ENCODE assay signal across 8 cellular contexts in the genomic region with DNA sequence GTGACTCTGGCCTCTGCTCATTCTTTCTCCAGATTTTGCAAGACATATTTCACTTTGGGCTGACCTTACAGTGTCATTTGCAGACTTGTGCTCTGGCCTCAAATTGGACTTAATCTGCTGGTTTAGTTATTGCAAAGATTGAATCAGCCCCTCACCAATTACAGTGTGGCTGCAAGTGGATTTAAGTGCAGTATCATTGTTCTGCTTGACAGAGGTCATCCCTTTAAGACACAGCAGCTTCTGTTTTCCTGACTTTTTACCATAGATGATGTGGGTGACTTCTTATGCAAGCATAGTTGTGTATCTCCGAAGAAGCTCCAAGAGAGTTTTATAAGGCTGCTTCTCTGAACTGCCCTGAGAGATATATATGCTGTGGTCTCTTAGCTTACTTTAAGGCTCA. TPM values are rescaled to one million over a fixed set of nuclear protein-coding genes. Genes with fewer than 3 reads are reported as not detected.
DNase-seq lines count a peak whose midpoint lies in the region; ATAC-seq and TF ChIP-seq lines count a peak whose summit lies in the region.

No MANE protein-coding gene starts in this region.

- DNase-seq in NCI-H82 (lab: John Stamatoyannopoulos, UW) (peak; percentile 30), NCI-H82 treated with DMSO at 0.1 percent for 48 hours (lab: John Stamatoyannopoulos, UW; ENCODE audit: unreplicated experiment) (no peak), WTC11 (ENCODE audit: low spot score) (no peak), LoVo (ENCODE audit: low spot score) (no peak)
- no peak for DNase-seq in stimulated activated CD4-positive, alpha-beta T cell treated with anti-CD3 and anti-CD28 coated beads, Interleukin-2, amount 100 ng/mL, for 48 hours

- peaks cover 31% of the 10 kb centered on the region for H3K36me3 Mint-ChIP-seq in WTC11

- H3K4me1 Mint-ChIP-seq in WTC11, result peaks cover 52% of the 10 kb centered on the region

- H3K36me3 ChIP-seq in iPS-15b (ENCODE audit: control insufficient read depth, insufficient read depth, low read length) (peaks cover 10% of the 10 kb centered on the region), stomach smooth muscle (ENCODE audit: control insufficient read depth in 2 of 2, insufficient read depth in 2 of 2, low read length in 2 of 2) (peaks cover 0 to 10% of the 10 kb centered on the region in 2 donors)

- H3K9ac ChIP-seq in iPS-15b (ENCODE audit: low read depth, low read length), result no peak overlapping the region
- H3K9ac ChIP-seq in stomach smooth muscle (ENCODE audit: low read length in 2 of 2), result no peak overlapping the region

- TF ChIP-seq CTCF in WTC11 (IDR thresholded peaks at IDR 0.05), result no peak

- POLR2A ChIA-PET in WTC11 (lab: Charles Lee), result no interaction called here

- H3K27ac Mint-ChIP-seq in WTC11, result no peak overlapping the region

- no peak overlapping the region for H3K27ac ChIP-seq in stomach smooth muscle (ENCODE audit: low read length)

- H3K4me1 ChIP-seq in iPS-15b (ENCODE audit: control insufficient read depth, insufficient read depth, low read length) (peaks cover 12% of the 10 kb centered on the region), stomach smooth muscle (ENCODE audit: control insufficient read depth, insufficient read depth, low read length) (peaks cover 20% of the 10 kb centered on the region)

- peaks cover 19% of the 10 kb centered on the region for H3K27me3 ChIP-seq in iPS-15b (ENCODE audit: control insufficient read depth, insufficient read depth, low read length)
- H3K27me3 ChIP-seq in stomach smooth muscle (ENCODE audit: control insufficient read depth in 1 of 2, insufficient read depth in 2 of 2, low read length in 2 of 2), result no peaks in the 10 kb centered on the region

- peak overlapping the region; percentile 82 for H3K4me3 ChIP-seq in iPS-15b (ENCODE audit: low read depth, low read length)
- peak overlapping the region; percentile 9 to 95 for H3K4me3 ChIP-seq in stomach smooth muscle (ENCODE audit: low read length in 2 of 2)

- H3K9me3 Mint-ChIP-seq in WTC11, result no peaks in the 10 kb centered on the region

- CTCF ChIA-PET in WTC11 (lab: Charles Lee), result no interaction called here

- H3K27me3 Mint-ChIP-seq in WTC11 (ENCODE audit: low read depth), result peaks cover 5% of the 10 kb centered on the region; the same call in 1 of the 2 replicates

- peak overlapping the region; percentile 98 for H3K4me3 Mint-ChIP-seq in WTC11

- H3K9me3 ChIP-seq in iPS-15b (ENCODE audit: control insufficient read depth, insufficient read depth, low read length), result no peaks in the 10 kb centered on the region
- H3K9me3 ChIP-seq in stomach smooth muscle (ENCODE audit: control insufficient read depth in 2 of 2, low read length in 2 of 2), result no peaks in the 10 kb centered on the region

- ATAC-seq in WTC11, result no peak
- no peak for ATAC-seq in GM21723 (IDR thresholded peaks at IDR 0.05; ENCODE audit: unreplicated experiment)

TF ChIP-seq in WTC11, 78 proteins besides CTCF, POLR2A, EP300 and RAD21:
- TF ChIP-seq GABPB1 (CRISPR knock-in tag; IDR thresholded peaks at IDR 0.05) (no peak), SMAD3 (CRISPR knock-in tag; IDR thresholded peaks at IDR 0.05; ENCODE audit: borderline replicate concordance) (no peak), ZNF416 (CRISPR knock-in tag; IDR thresholded peaks at IDR 0.05) (no peak), PRRX2 (CRISPR knock-in tag; IDR thresholded peaks at IDR 0.05) (no peak), NFYB (CRISPR knock-in tag; conservative IDR thresholded peaks at IDR 0.05; ENCODE audit: low read depth) (no peak), ELF4 (CRISPR knock-in tag; IDR thresholded peaks at IDR 0.05; ENCODE audit: low read depth) (no peak), MXD4 (CRISPR knock-in tag; IDR thresholded peaks at IDR 0.05; ENCODE audit: borderline replicate concordance) (no peak), ZBTB21 (CRISPR knock-in tag; IDR thresholded peaks at IDR 0.05; ENCODE audit: borderline replicate concordance) (no peak), JAZF1 (CRISPR knock-in tag; IDR thresholded peaks at IDR 0.05) (no peak), CREB1 (CRISPR knock-in tag; IDR thresholded peaks at IDR 0.05) (no peak)
- TF ChIP-seq, protein P1, sequence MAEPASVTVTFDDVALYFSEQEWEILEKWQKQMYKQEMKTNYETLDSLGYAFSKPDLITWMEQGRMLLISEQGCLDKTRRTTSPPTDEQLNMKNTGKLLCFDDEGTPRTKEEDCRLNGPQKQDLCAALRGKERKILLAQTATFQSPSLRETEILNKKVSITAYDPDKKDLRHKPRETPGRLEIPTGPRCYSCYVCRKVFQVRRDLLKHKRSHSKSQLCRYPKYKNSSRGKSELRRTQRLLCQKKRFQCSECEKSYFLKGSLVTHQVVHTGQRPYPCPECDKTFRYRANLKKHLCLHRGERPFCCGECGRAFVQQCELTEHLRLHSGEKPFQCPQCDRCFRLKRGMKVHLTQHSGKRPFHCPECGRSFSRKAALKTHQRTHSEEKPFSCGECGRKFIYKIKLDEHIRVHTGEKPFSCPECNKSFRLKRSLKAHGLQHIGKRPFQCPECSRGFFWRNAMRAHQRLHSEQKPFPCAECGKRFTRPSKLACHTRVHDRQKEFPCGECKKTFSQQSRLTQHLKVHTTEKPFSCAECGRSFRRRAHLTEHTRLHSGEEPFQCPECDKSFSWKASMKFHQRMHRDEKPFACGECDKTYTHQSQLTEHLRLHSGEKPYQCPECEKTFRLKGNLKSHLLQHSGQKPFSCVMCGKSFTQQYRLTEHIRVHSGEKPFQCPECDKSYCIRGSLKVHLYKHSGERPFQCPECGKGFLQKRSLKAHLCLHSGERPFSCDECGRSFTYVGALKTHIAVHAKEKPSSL (CRISPR knock-in tag; conservative IDR thresholded peaks at IDR 0.05), result no peak
- TF ChIP-seq, protein P2, sequence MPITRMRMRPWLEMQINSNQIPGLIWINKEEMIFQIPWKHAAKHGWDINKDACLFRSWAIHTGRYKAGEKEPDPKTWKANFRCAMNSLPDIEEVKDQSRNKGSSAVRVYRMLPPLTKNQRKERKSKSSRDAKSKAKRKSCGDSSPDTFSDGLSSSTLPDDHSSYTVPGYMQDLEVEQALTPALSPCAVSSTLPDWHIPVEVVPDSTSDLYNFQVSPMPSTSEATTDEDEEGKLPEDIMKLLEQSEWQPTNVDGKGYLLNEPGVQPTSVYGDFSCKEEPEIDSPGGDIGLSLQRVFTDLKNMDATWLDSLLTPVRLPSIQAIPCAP (CRISPR knock-in tag; IDR thresholded peaks at IDR 0.05), result no peak
- TF ChIP-seq, protein P3, sequence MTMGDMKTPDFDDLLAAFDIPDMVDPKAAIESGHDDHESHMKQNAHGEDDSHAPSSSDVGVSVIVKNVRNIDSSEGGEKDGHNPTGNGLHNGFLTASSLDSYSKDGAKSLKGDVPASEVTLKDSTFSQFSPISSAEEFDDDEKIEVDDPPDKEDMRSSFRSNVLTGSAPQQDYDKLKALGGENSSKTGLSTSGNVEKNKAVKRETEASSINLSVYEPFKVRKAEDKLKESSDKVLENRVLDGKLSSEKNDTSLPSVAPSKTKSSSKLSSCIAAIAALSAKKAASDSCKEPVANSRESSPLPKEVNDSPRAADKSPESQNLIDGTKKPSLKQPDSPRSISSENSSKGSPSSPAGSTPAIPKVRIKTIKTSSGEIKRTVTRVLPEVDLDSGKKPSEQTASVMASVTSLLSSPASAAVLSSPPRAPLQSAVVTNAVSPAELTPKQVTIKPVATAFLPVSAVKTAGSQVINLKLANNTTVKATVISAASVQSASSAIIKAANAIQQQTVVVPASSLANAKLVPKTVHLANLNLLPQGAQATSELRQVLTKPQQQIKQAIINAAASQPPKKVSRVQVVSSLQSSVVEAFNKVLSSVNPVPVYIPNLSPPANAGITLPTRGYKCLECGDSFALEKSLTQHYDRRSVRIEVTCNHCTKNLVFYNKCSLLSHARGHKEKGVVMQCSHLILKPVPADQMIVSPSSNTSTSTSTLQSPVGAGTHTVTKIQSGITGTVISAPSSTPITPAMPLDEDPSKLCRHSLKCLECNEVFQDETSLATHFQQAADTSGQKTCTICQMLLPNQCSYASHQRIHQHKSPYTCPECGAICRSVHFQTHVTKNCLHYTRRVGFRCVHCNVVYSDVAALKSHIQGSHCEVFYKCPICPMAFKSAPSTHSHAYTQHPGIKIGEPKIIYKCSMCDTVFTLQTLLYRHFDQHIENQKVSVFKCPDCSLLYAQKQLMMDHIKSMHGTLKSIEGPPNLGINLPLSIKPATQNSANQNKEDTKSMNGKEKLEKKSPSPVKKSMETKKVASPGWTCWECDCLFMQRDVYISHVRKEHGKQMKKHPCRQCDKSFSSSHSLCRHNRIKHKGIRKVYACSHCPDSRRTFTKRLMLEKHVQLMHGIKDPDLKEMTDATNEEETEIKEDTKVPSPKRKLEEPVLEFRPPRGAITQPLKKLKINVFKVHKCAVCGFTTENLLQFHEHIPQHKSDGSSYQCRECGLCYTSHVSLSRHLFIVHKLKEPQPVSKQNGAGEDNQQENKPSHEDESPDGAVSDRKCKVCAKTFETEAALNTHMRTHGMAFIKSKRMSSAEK (CRISPR knock-in tag; IDR thresholded peaks at IDR 0.05; ENCODE audit: borderline replicate concordance), result no peak
- TF ChIP-seq, protein P4, sequence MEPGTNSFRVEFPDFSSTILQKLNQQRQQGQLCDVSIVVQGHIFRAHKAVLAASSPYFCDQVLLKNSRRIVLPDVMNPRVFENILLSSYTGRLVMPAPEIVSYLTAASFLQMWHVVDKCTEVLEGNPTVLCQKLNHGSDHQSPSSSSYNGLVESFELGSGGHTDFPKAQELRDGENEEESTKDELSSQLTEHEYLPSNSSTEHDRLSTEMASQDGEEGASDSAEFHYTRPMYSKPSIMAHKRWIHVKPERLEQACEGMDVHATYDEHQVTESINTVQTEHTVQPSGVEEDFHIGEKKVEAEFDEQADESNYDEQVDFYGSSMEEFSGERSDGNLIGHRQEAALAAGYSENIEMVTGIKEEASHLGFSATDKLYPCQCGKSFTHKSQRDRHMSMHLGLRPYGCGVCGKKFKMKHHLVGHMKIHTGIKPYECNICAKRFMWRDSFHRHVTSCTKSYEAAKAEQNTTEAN (CRISPR knock-in tag; IDR thresholded peaks at IDR 0.05), result no peak

RNA-seq across cellular contexts. Expression of a gene that starts 3.4 kb away (rescaled TPM):
- 79.6 to 89.3 TPM (median 83.1 TPM) in 3 replicates for total RNA-seq in WTC11 (2021)
